ENCODE assay signal across 13 cellular contexts in genomic region chr1:61692155-61692783, GRCh38. TPM values are rescaled to one million over a fixed set of nuclear protein-coding genes. Genes with fewer than 3 reads are reported as not detected.
DNase-seq lines count a peak whose midpoint lies in the region; ATAC-seq and TF ChIP-seq lines count a peak whose summit lies in the region.
"Had no signal": no experiment of that assay in that cellular context is flagged by ENCODE, and none has a peak within 500 bp of the region (broad histone marks: within the 10 kb centered on the region; RNA-seq: fewer than 3 reads in every experiment).

No MANE protein-coding gene starts in this region.

- TF ChIP-seq CTCF in AG10803 (conservative IDR thresholded peaks at IDR 0.05; ENCODE audit: low read length): no peak
- TF ChIP-seq CTCF in left lung (IDR thresholded peaks at IDR 0.05): no peak

- H3K27me3 Mint-ChIP-seq in central memory CD8-positive, alpha-beta T cell: no peaks in the 10 kb centered on the region
- H3K27me3 Mint-ChIP-seq: CD4-positive, alpha-beta memory T cell had no signal

- H3K27ac Mint-ChIP-seq in central memory CD8-positive, alpha-beta T cell (ENCODE audit: low read depth): peak overlapping the region; percentile 61

- H3K9me3 Mint-ChIP-seq in central memory CD8-positive, alpha-beta T cell: no peaks in the 10 kb centered on the region
- H3K9me3 Mint-ChIP-seq: activated T-cell treated with anti-CD3 and anti-CD28 coated beads, Interleukin-2, amount 50 U/mL, for 4 hours had no signal

- H3K4me1 Mint-ChIP-seq in central memory CD8-positive, alpha-beta T cell: no peaks in the 10 kb centered on the region

- H3K9me3 ChIP-seq in left lung: no peaks in the 10 kb centered on the region

- no peak overlapping the region for H3K4me3 Mint-ChIP-seq in central memory CD8-positive, alpha-beta T cell
- H3K4me3 Mint-ChIP-seq: activated T-cell treated with anti-CD3 and anti-CD28 coated beads, Interleukin-2, amount 50 U/mL, for 4 hours; CD4-positive, alpha-beta memory T cell had no signal

- H3K36me3 Mint-ChIP-seq in central memory CD8-positive, alpha-beta T cell (ENCODE audit: insufficient read depth): peaks cover 20% of the 10 kb centered on the region

- DNase-seq in AG10803 (ENCODE audit: low read depth) (peak; percentile 28), LoVo (ENCODE audit: low spot score) (peak; percentile 58), left lung (no peak), DMS79 (lab: John Stamatoyannopoulos, UW) (no peak), NCI-H1417 treated with DMSO at 0.1 percent for 48 hours (lab: John Stamatoyannopoulos, UW) (no peak), NCI-H345 (lab: John Stamatoyannopoulos, UW) (no peak)
- no peak for DNase-seq in central memory CD8-positive, alpha-beta T cell (ENCODE audit: low spot score in 2 of 2)
- DNase-seq: activated T-cell treated with anti-CD3 and anti-CD28 coated beads, Interleukin-2, amount 50 U/mL, for 4 hours; CD4-positive, alpha-beta memory T cell; dermis blood vessel endothelial cell; NCI-H187 treated with DMSO at 0.1 percent for 48 hours; stimulated activated naive CD4-positive, alpha-beta T cell had no signal

- intact Hi-C loops in left lung (cut with DNase I): no loop called here

- no peaks in the 10 kb centered on the region for H3K27me3 ChIP-seq in left lung

- peaks cover 0 to 10% of the 10 kb centered on the region in 2 donors for H3K4me1 ChIP-seq in left lung

- H3K4me3 ChIP-seq in AG10803 (ENCODE audit: low read length) (no peak overlapping the region), left lung (no peak overlapping the region)

- no peak overlapping the region for H3K27ac ChIP-seq in left lung

- peaks cover 0 to 50% of the 10 kb centered on the region in 2 donors for H3K36me3 ChIP-seq in left lung

- no peak for ATAC-seq in central memory CD8-positive, alpha-beta T cell (replicated peaks; ENCODE audit: extremely low read depth, poor library complexity, severe bottlenecking)
- ATAC-seq in left lung (peak; percentile 33), GM21737 (IDR thresholded peaks at IDR 0.05; ENCODE audit: unreplicated experiment) (no peak)
- ATAC-seq: activated T-cell treated with anti-CD3 and anti-CD28 coated beads, Interleukin-2, amount 50 U/mL, for 4 hours had no signal

RNA-seq across cellular contexts. Expression of gene TM2D1, which starts 32.7 kb away (rescaled TPM):
- 10 to 100 TPM; 41.6 to 48.3 TPM for total RNA-seq in left lung

RNA-seq across cellular contexts. Expression of gene PATJ, which starts 50.0 kb away (rescaled TPM):
- total RNA-seq in left lung: 10 to 100 TPM; 42.4 to 58.8 TPM

Comparison
In these comparisons a context has a peak if more than half of its experiments do, and no peak if none do; other contexts are left out.
1. DNase-seq: peak in AG10803 (single experiment) and LoVo (single experiment); none in central memory CD8-positive, alpha-beta T cell (0 of 2), left lung (0 of 2), DMS79 (single experiment), NCI-H1417 treated with DMSO at 0.1 percent for 48 hours (single experiment) and NCI-H345 (single experiment).